8 cellular contexts compared by ENCODE assay signal in the genomic region with DNA sequence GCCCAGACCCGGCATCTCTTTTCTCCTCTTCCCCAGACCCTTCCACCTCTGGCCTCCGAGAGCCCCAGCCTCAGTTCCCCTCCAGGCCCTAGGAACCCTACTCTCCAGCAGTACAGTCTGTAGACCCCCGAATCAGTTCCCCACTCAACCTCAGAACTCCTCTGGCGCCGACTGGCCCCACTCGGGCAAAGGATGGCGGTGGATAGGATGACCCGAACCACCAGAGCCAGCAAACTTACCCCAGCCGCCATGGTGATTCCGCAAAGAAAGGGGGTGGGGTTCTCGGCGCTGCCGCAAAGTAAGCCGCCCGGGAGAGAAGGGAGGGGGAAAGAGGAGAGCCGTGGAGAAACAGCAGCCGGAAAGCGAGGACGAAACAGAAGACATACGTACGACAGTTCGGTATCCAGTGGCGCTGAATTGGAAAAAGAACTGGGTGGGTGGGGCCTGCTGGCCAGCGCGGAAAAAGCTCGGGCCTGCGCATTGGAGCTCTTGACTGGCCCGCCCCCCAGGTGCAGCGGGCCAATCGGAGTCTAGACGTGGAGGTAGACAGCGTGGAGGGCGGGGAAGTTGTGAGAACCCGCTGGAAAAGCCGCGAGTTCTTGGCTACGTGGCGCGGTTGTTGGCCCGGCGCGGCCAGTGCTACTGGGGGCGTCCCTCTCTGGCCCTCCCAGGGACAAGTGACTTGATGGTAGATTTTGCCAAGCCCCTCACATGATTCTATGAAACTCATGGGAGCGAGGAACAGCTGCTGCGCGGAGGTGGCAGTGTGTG. TPM values are rescaled to one million over a fixed set of nuclear protein-coding genes. Genes with fewer than 3 reads are reported as not detected.
DNase-seq lines count a peak whose midpoint lies in the region; ATAC-seq and TF ChIP-seq lines count a peak whose summit lies in the region.

A gene with protein sequence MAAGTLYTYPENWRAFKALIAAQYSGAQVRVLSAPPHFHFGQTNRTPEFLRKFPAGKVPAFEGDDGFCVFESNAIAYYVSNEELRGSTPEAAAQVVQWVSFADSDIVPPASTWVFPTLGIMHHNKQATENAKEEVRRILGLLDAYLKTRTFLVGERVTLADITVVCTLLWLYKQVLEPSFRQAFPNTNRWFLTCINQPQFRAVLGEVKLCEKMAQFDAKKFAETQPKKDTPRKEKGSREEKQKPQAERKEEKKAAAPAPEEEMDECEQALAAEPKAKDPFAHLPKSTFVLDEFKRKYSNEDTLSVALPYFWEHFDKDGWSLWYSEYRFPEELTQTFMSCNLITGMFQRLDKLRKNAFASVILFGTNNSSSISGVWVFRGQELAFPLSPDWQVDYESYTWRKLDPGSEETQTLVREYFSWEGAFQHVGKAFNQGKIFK (minus strand): TSS at position 300 of the 771 bp plus-strand sequence. CDS start 49 bp downstream, at position 251.

- H3K36me3 Mint-ChIP-seq in activated naive CD4-positive, alpha-beta T cell treated with anti-CD3 and anti-CD28 coated beads, Interleukin-2, amount 50 U/mL, for 72 hours = peaks cover 51 to 55% of the 10 kb centered on the region in 2 donors

- H3K27ac Mint-ChIP-seq in activated naive CD4-positive, alpha-beta T cell treated with anti-CD3 and anti-CD28 coated beads, Interleukin-2, amount 50 U/mL, for 72 hours = peak within 1 kb of the TSS; percentile 99 to 100

- TF ChIP-seq CTCF in osteoblast (IDR thresholded peaks at IDR 0.05; ENCODE audit: extremely low read depth, low read depth, low read length) (no peak), thoracic aorta (IDR thresholded peaks at IDR 0.05) (no peak)

- peaks cover 30% of the 10 kb centered on the region for H4K20me1 ChIP-seq in osteoblast (ENCODE audit: insufficient read depth, low read length)

- H3K9me3 ChIP-seq in osteoblast (ENCODE audit: low read depth, low read length) (no peaks in the 10 kb centered on the region), thoracic aorta (no peaks in the 10 kb centered on the region)

- H3K4me3 ChIP-seq in GM08714 (ENCODE audit: low read length) = peak within 1 kb of the TSS; percentile 86
- peak within 1 kb of the TSS; percentile 93 for H3K4me3 ChIP-seq in osteoblast (ENCODE audit: insufficient read depth, low read length)
- H3K4me3 ChIP-seq in thoracic aorta = peak within 1 kb of the TSS; percentile 94

- peak within 1 kb of the TSS; percentile 82 for H2AFZ ChIP-seq in osteoblast (ENCODE audit: low read length)

- H3K9me3 Mint-ChIP-seq in activated naive CD4-positive, alpha-beta T cell treated with anti-CD3 and anti-CD28 coated beads, Interleukin-2, amount 50 U/mL, for 72 hours = no peaks in the 10 kb centered on the region

- peak; percentile 100 for DNase-seq in NCI-H1092 treated with DMSO at 0.1 percent for 48 hours (lab: John Stamatoyannopoulos, UW)
- peak; percentile 99 for DNase-seq in SKM-1 (lab: John Stamatoyannopoulos, UW; ENCODE audit: unreplicated experiment)
- peak; percentile 95 to 98 for DNase-seq in activated naive CD4-positive, alpha-beta T cell treated with anti-CD3 and anti-CD28 coated beads, Interleukin-2, amount 50 U/mL, for 72 hours (ENCODE audit: low spot score in 2 of 2)
- DNase-seq in glomerular endothelial cell (ENCODE audit: extremely low read depth, low read depth, low spot score) = peak; percentile 98
- DNase-seq in osteoblast (ENCODE audit: insufficient read length, low spot score, missing footprints) = peak; percentile 98
- DNase-seq in thoracic aorta (ENCODE audit: low spot score) = peak; percentile 99

- peak within 1 kb of the TSS; percentile 88 for H3K27ac ChIP-seq in osteoblast (ENCODE audit: low read depth, low read length)
- peak within 1 kb of the TSS; percentile 90 to 94 for H3K27ac ChIP-seq in thoracic aorta

- H3K4me1 ChIP-seq in osteoblast (ENCODE audit: insufficient read depth, low read length) = peaks cover 30% of the 10 kb centered on the region
- H3K4me1 ChIP-seq in thoracic aorta (ENCODE audit: control insufficient read depth in 1 of 2, low read depth in 2 of 2) = peaks cover 19 to 46% of the 10 kb centered on the region in 2 donors

- peaks cover 71% of the 10 kb centered on the region for H3K79me2 ChIP-seq in osteoblast (ENCODE audit: insufficient read depth, low read length)

- H3K36me3 ChIP-seq in osteoblast (ENCODE audit: insufficient read depth, low read length) (peaks cover 51% of the 10 kb centered on the region), thoracic aorta (peaks cover 43% of the 10 kb centered on the region)

- no peaks in the 10 kb centered on the region for H3K27me3 ChIP-seq in osteoblast (ENCODE audit: insufficient read depth, low read length)
- no peaks in the 10 kb centered on the region for H3K27me3 ChIP-seq in thoracic aorta (replicated peaks; ENCODE audit: insufficient read depth)

- peak; percentile 84 for ATAC-seq in HG02610 (IDR thresholded peaks at IDR 0.05; ENCODE audit: unreplicated experiment)
- ATAC-seq in activated naive CD4-positive, alpha-beta T cell treated with anti-CD3 and anti-CD28 coated beads, Interleukin-2, amount 50 U/mL, for 72 hours = peak; percentile 96
- ATAC-seq in thoracic aorta (ENCODE audit: insufficient number of reproducible peaks, low FRiP score, low read depth) = peak; percentile 89

- H3K4me2 ChIP-seq in osteoblast (ENCODE audit: insufficient read depth, low read length) = peak within 1 kb of the TSS; percentile 90

RNA-seq across cellular contexts. Expression of the gene that starts here (rescaled TPM):
- total RNA-seq in activated naive CD4-positive, alpha-beta T cell treated with anti-CD3 and anti-CD28 coated beads, Interleukin-2, amount 50 U/mL, for 72 hours = 1,000 to 10,000 TPM; 1,622 to 2,023 TPM
- total RNA-seq in glomerular endothelial cell = 1,186 and 1,947 TPM in 2 replicates
- 1,004 and 1,049 TPM in 2 replicates for total RNA-seq in osteoblast
- 100 to 1,000 TPM; 719 to 780 TPM for total RNA-seq in thoracic aorta

Comparison
In these comparisons a context has a peak if more than half of its experiments do, and no peak if none do; other contexts are left out.
1. Peak in every context shown above with its lines: DNase-seq, ATAC-seq, H3K4me3 ChIP-seq and H3K27ac ChIP-seq.